In the genomic region with DNA sequence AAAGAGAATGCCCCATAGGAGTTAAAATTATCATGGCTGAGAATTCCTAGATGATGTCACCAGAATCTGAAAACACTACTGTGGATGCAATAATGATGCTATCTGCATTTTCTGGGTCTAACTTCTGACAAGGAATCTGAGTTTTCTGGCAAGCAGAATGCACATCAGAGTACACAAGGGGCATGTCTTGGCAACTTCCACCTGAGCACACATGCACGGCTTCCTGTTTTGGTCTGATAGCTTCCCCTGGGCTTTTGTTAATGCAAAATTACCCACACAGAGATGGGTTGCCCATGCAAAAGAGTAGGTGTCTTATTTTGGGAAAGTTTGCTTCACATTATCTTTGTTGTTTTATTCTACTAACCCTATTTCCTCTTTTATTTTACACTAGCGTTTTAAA, we compare ENCODE assay signal across 9 cellular contexts.
DNase-seq lines count a peak whose midpoint lies in the region; ATAC-seq and TF ChIP-seq lines count a peak whose summit lies in the region.
"Had no signal": no experiment of that assay in that cellular context is flagged by ENCODE, and none has a peak within 500 bp of the region (broad histone marks: within the 10 kb centered on the region; RNA-seq: fewer than 3 reads in every experiment).

No MANE protein-coding gene starts in this region.

- H3K4me1 ChIP-seq in mucosa of descending colon (ENCODE audit: low read depth) (no peaks in the 10 kb centered on the region), left lung (no peaks in the 10 kb centered on the region)
- H3K4me1 ChIP-seq: pancreas had no signal

- H3K4me3 ChIP-seq in mucosa of descending colon (no peak overlapping the region), left lung (no peak overlapping the region)
- H3K4me3 ChIP-seq: pancreas had no signal

- intact Hi-C loops in mucosa of descending colon (cut with DNase I, micrococcal nuclease), result no loop called here
- intact Hi-C loops in left lung (cut with DNase I), result no loop called here

- peak; percentile 85 for ATAC-seq in GM19023 (IDR thresholded peaks at IDR 0.05; ENCODE audit: unreplicated experiment)
- ATAC-seq in HG02623 (IDR thresholded peaks at IDR 0.05; ENCODE audit: unreplicated experiment), result peak; percentile 80
- ATAC-seq in mucosa of descending colon, result peak; percentile 72
- no peak for ATAC-seq in left lung
- ATAC-seq: pancreas had no signal

- H3K9me3 ChIP-seq in mucosa of descending colon (no peaks in the 10 kb centered on the region), left lung (no peaks in the 10 kb centered on the region)
- H3K9me3 ChIP-seq: pancreas had no signal

- H3K36me3 ChIP-seq in mucosa of descending colon (ENCODE audit: low read depth) (no peaks in the 10 kb centered on the region), left lung (no peaks in the 10 kb centered on the region)
- H3K36me3 ChIP-seq: pancreas had no signal

- peak; percentile 6 for DNase-seq in NOMO-1 treated with dmso at 0.1 percent for 144 hours (lab: John Stamatoyannopoulos, UW; ENCODE audit: unreplicated experiment)
- no peak for DNase-seq in mucosa of descending colon
- no peak for DNase-seq in DMS153 (lab: John Stamatoyannopoulos, UW)
- no peak for DNase-seq in left lung
- DNase-seq in cerebellar nuclear complex (lab: John Stamatoyannopoulos, UW), result no peak
- DNase-seq: NCI-H524, pancreas had no signal

- no peaks in the 10 kb centered on the region for H3K27me3 ChIP-seq in left lung
- H3K27me3 ChIP-seq: pancreas had no signal

- TF ChIP-seq CTCF in mucosa of descending colon (IDR thresholded peaks at IDR 0.05) (no peak), left lung (IDR thresholded peaks at IDR 0.05) (no peak)

- H3K27ac ChIP-seq in left lung, result no peak overlapping the region
- H3K27ac ChIP-seq: pancreas had no signal
